Comparison of ENCODE assay signal across 8 cellular contexts in the genomic region with DNA sequence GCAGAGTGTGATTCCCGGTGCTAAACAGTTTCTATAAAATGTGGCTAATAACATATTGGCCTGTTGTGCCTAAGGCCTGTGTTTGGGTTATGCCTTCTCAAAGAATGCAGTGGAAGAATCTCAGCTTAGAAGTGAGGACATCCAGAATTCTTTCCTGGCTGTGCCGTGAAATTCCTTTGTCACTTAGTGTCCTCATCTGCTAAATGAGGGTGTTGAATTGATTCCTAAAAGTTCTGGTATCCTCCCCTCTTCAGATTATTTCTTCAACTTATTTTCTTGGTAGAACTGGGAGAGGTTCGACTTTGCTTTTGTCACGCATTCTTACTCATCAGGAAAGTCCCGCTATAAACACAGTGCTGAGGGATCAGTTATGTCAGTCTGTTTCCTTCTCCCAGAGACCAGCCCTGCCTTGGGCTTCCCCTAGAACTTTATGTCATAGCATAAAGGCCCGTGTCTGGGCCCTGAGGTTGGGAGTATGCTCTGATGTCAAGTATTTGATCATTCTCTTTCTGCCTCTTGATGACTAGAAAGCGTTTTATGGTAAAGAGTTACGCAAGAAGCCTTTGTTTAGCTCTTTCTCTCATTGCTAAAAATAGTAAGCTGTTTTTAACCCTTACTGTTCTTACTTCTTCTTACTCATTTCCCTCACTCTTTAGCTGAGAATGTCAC. TPM values are rescaled to one million over a fixed set of nuclear protein-coding genes. Genes with fewer than 3 reads are reported as not detected.
DNase-seq lines count a peak whose midpoint lies in the region; ATAC-seq and TF ChIP-seq lines count a peak whose summit lies in the region.

No MANE protein-coding gene starts in this region.

- no peak for DNase-seq in Karpas-422
- no peak for DNase-seq in chondrocyte (ENCODE audit: low spot score)
- peak; percentile 97 for DNase-seq in renal cortical epithelial cell (ENCODE audit: low read depth)
- DNase-seq in mesenteric fat pad (ENCODE audit: low spot score): no peak
- DNase-seq in NCI-H1930 (lab: John Stamatoyannopoulos, UW): no peak
- DNase-seq in ACHN: no peak

- TF ChIP-seq POLR2A in GM18505 (IDR thresholded peaks at IDR 0.05; ENCODE audit: borderline replicate concordance, extremely low read depth, insufficient read depth, insufficient read length): no peak

- H3K9ac ChIP-seq in Karpas-422 (ENCODE audit: low read length): no peak overlapping the region

- H3K27me3 Mint-ChIP-seq in chondrocyte (ENCODE audit: low read depth): no peaks in the 10 kb centered on the region

- no peaks in the 10 kb centered on the region for H3K27me3 ChIP-seq in Karpas-422 (ENCODE audit: low read length)

- peaks cover 32% of the 10 kb centered on the region for H3K36me3 Mint-ChIP-seq in chondrocyte (ENCODE audit: low read depth)

- ATAC-seq in GM18505 (IDR thresholded peaks at IDR 0.05; ENCODE audit: unreplicated experiment): peak; percentile 50
- peak; percentile 56 for ATAC-seq in GM21737 (IDR thresholded peaks at IDR 0.05; ENCODE audit: unreplicated experiment)

- H3K4me3 ChIP-seq in Karpas-422 (ENCODE audit: low read length): no peak overlapping the region

- H3K27ac ChIP-seq in Karpas-422 (ENCODE audit: low read length): 0 out of 2 replicates have a peak overlapping the region, but pooled peaks have one; percentile 7

- no peak for TF ChIP-seq CTCF in chondrocyte (IDR thresholded peaks at IDR 0.05)

- peak overlapping the region; percentile 41 for H3K27ac Mint-ChIP-seq in chondrocyte (ENCODE audit: unreplicated experiment)

- H3K9me3 Mint-ChIP-seq in chondrocyte (ENCODE audit: low read depth): peaks cover 3% of the 10 kb centered on the region

- peaks cover 24% of the 10 kb centered on the region for H3K4me1 Mint-ChIP-seq in chondrocyte (ENCODE audit: low read depth)

- H2AFZ ChIP-seq in Karpas-422 (ENCODE audit: low read length): no peak overlapping the region

- H3K9me3 ChIP-seq in Karpas-422 (ENCODE audit: low read length): no peaks in the 10 kb centered on the region

- in situ Hi-C loops in ACHN (cut with HindIII; ENCODE audit: low pct_ligation_motif_present, low pct_unique_long_range_greater_than_20kb, low sequenced_read_pairs): no loop called here

- H3K9me2 ChIP-seq in Karpas-422 (replicated peaks; ENCODE audit: insufficient read depth, low read length): no peaks in the 10 kb centered on the region

- H3K36me3 ChIP-seq in Karpas-422 (ENCODE audit: insufficient read depth, low read length): peaks cover 83% of the 10 kb centered on the region

- H3K4me1 ChIP-seq in Karpas-422 (ENCODE audit: low read length): peaks cover 30% of the 10 kb centered on the region

- no peaks in the 10 kb centered on the region for H4K20me1 ChIP-seq in Karpas-422 (ENCODE audit: insufficient read depth, low read depth, low read length)

- H3K4me2 ChIP-seq in Karpas-422 (ENCODE audit: low read depth, low read length, poor library complexity, severe bottlenecking): no peak overlapping the region

- no peak overlapping the region for H3K4me3 Mint-ChIP-seq in chondrocyte (ENCODE audit: unreplicated experiment)

- peaks cover 95% of the 10 kb centered on the region for H3K79me2 ChIP-seq in Karpas-422 (ENCODE audit: low read length)

RNA-seq across cellular contexts. Expression of a gene that starts 29.5 kb away (rescaled TPM):
- 29.2 and 38.7 TPM in 2 replicates for total RNA-seq in Karpas-422 (2014; rRNA removed; shearing (Covaris generic); ENCODE audit: low replicate concordance)
- total RNA-seq in chondrocyte: 28.3 to 41.3 TPM (median 33.7 TPM) in 3 replicates
- 42.6 and 59.4 TPM in 2 replicates for total RNA-seq in renal cortical epithelial cell
- total RNA-seq in mesenteric fat pad: 38.8 TPM
